8 cellular contexts compared by ENCODE assay signal in the genomic region with DNA sequence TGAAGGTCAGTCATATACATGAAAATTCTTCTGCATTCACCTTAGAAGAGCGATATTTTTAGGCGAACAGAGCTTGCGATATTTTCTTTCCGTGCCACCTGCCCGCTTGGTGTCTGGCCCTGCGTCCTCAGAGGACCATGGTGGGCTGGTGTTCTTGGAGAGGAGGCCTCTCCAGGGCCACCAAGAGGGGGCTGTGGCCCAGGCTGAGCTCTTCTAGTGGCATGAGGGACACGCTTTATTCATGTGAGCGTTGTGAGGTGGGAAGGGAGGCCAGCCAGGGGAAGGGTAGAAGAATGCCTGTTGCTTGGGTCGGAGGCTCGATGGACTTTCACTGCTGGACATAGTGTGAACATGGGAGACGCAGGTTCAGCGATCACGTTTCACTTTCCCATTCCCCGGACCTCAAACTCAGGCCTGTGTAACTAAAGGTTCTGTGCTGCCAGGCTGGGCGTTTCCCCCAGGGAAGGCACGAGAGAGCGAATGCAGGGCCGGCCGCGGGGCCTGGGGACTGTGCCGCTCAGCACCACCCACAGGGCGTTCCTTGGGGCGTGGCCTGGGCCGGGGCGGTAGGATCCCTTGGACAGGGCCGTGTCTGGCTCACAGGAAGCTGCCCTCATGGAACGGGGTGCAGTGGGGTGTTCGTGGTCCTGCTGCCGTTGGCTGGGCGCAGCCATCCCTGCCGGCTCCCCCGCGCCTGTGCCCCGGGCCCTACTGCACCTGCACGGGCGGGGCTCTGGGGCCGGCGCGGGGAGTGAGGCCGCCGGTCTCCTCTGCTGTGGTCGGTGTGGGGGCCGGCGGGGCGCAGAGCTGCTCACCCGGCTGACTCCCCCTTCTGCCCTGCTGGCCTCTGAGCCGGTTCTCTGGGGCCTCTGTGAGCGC. TPM values are rescaled to one million over a fixed set of nuclear protein-coding genes. Genes with fewer than 3 reads are reported as not detected.
A peak's percentile ranks its signal among the peaks of the same experiment; 100 is the strongest.
DNase-seq lines count a peak whose midpoint lies in the region; ATAC-seq and TF ChIP-seq lines count a peak whose summit lies in the region.

No MANE protein-coding gene starts in this region.

- H3K27ac Mint-ChIP-seq in Calu3 (ENCODE audit: unreplicated experiment) = no peak overlapping the region

- ATAC-seq in GM21447 (IDR thresholded peaks at IDR 0.05; ENCODE audit: unreplicated experiment) = peak; percentile 84

- peaks cover 9% of the 10 kb centered on the region for H3K36me3 Mint-ChIP-seq in Calu3 (ENCODE audit: insufficient read depth, unreplicated experiment)

- peaks cover 22% of the 10 kb centered on the region for H3K4me1 ChIP-seq in suprapubic skin

- TF ChIP-seq EP300 in suprapubic skin (IDR thresholded peaks at IDR 0.05) = no peak

- no peaks in the 10 kb centered on the region for H3K9me3 Mint-ChIP-seq in Calu3 (ENCODE audit: low read depth, unreplicated experiment)

- H3K4me3 Mint-ChIP-seq in Calu3 (ENCODE audit: low read depth, unreplicated experiment) = peak overlapping the region; percentile 75

- DNase-seq in Calu3 = peak; percentile 87
- peak; percentile 88 for DNase-seq in HuH-7 (ENCODE audit: low spot score)
- DNase-seq in RWPE1 (ENCODE audit: low spot score) = peak; percentile 82
- peak; percentile 66 for DNase-seq in activated gamma-delta T cell (lab: John Stamatoyannopoulos, UW)
- peak; percentile 90 for DNase-seq in germinal center (ENCODE audit: low spot score)
- DNase-seq in nucleus accumbens (lab: John Stamatoyannopoulos, UW) = peak in 50 of 56 donors; percentile 7 to 78 (median 46)
- DNase-seq in suprapubic skin (ENCODE audit: low spot score in 2 of 2) = peak; percentile 91 to 93

- TF ChIP-seq POLR2A in suprapubic skin (IDR thresholded peaks at IDR 0.05) = peak in 1 of 2 donors; percentile 44

- H3K4me3 ChIP-seq in suprapubic skin = peak overlapping the region; percentile 71

- peaks cover 61% of the 10 kb centered on the region for H3K27me3 Mint-ChIP-seq in Calu3 (ENCODE audit: unreplicated experiment)

- TF ChIP-seq CTCF in Calu3 (IDR thresholded peaks at IDR 0.05; ENCODE audit: unreplicated experiment) (no peak), RWPE1 (conservative IDR thresholded peaks at IDR 0.05; ENCODE audit: low read depth) (no peak), suprapubic skin (IDR thresholded peaks at IDR 0.05) (no peak)

- H3K9me3 ChIP-seq in suprapubic skin = no peaks in the 10 kb centered on the region

- intact Hi-C loops in Calu3 (cut with micrococcal nuclease; ENCODE audit: unreplicated experiment) = no loop called here

- peaks cover 10% of the 10 kb centered on the region for H3K27me3 ChIP-seq in suprapubic skin

- no peaks in the 10 kb centered on the region for H3K36me3 ChIP-seq in suprapubic skin

- H3K4me1 Mint-ChIP-seq in Calu3 (ENCODE audit: low read depth, unreplicated experiment) = no peaks in the 10 kb centered on the region

- CTCF ChIA-PET in Calu3 (lab: Charles Lee) (no interaction called here), RWPE1 (lab: Yijun Ruan, JAX) (no interaction called here)

- POLR2A ChIA-PET in RWPE1 (lab: Yijun Ruan, JAX; ENCODE audit: low non-redundant PET) = interaction anchor here (0.6 kb wide), 1 partner anchor 16 kb away, joined by 3 read pairs; no protein-coding TSS in a partner anchor

- BruUV-seq in Calu3 (replicated peaks; lab: Mats Ljungman, UMichigan) = no TSS peak

- H3K27ac ChIP-seq in RWPE1 = peak overlapping the region; percentile 15; the same call in 1 of the 2 replicates
- H3K27ac ChIP-seq in suprapubic skin = peak overlapping the region; percentile 78

- WGBS in suprapubic skin = 61% methylated on average over 9 of the region's 48 CpGs

RNA-seq across cellular contexts. Expression of gene CLPTM1L, which starts 40.7 kb away (rescaled TPM):
- total RNA-seq in Calu3 (2022) (120 and 127 TPM in 2 replicates), suprapubic skin (100 to 1,000 TPM in 1 of 4 donors, 10 to 100 TPM in 3; 62.6 to 132 (median 93.5) TPM)

RNA-seq across cellular contexts. Expression of gene SLC6A3, which starts 59.6 kb away (rescaled TPM):
- not detected in 2 replicates for total RNA-seq in Calu3 (2022)
- total RNA-seq in suprapubic skin = under 1 TPM in 1 of 4 donors, not detected in 3; 0.16 TPM

Comparison
In these comparisons a context has a peak if more than half of its experiments do, and no peak if none do; other contexts are left out.
1. Peak in every context shown above with its lines: DNase-seq, ATAC-seq, H3K4me3 ChIP-seq and H3K27ac ChIP-seq.